ENCODE assay signal across 13 cellular contexts in genomic region chr7:50651227-50651989, GRCh38.
DNase-seq lines count a peak whose midpoint lies in the region; ATAC-seq, FAIRE-seq and TF ChIP-seq lines count a peak whose summit lies in the region.
"Had no signal": no experiment of that assay in that cellular context is flagged by ENCODE, and none has a peak within 500 bp of the region (broad histone marks: within the 10 kb centered on the region; RNA-seq: fewer than 3 reads in every experiment).

No MANE protein-coding gene starts in this region.

- peaks cover 0 to 5% of the 10 kb centered on the region in 2 donors for H3K36me3 ChIP-seq in kidney (ENCODE audit: control insufficient read depth in 1 of 2, insufficient read depth in 2 of 2, low read length in 2 of 2)
- H3K36me3 ChIP-seq: prostate gland had no signal

- ATAC-seq in GM18511 (IDR thresholded peaks at IDR 0.05; ENCODE audit: unreplicated experiment) (peak; percentile 84), GM21447 (IDR thresholded peaks at IDR 0.05; ENCODE audit: unreplicated experiment) (peak; percentile 63), HG03095 (IDR thresholded peaks at IDR 0.05; ENCODE audit: unreplicated experiment) (peak; percentile 70)
- no peak for ATAC-seq in activated CD4-positive, alpha-beta T cell treated with anti-CD3 and anti-CD28 coated beads for 36 hours

- H3K9ac ChIP-seq in kidney (ENCODE audit: low read length in 2 of 2) = no peak overlapping the region

- H3K27ac ChIP-seq in coronary artery (peak overlapping the region in 1 of 2 donors; percentile 2), kidney (ENCODE audit: low read depth in 2 of 2, low read length in 2 of 2) (no peak overlapping the region)
- H3K27ac ChIP-seq: prostate gland had no signal

- intact Hi-C loops in activated CD4-positive, alpha-beta T cell treated with anti-CD3 and anti-CD28 coated beads for 36 hours (cut with DNase I, micrococcal nuclease) = no loop called here
- intact Hi-C loops in kidney (cut with DNase I) = no loop called here

- H3K4me3 ChIP-seq in coronary artery = no peak overlapping the region
- no peak overlapping the region for H3K4me3 ChIP-seq in kidney (ENCODE audit: low read length in 2 of 2)
- H3K4me3 ChIP-seq: prostate gland had no signal

- no peaks in the 10 kb centered on the region for H3K9me3 ChIP-seq in kidney (ENCODE audit: control insufficient read depth in 1 of 2, low read length in 2 of 2)
- H3K9me3 ChIP-seq: prostate gland had no signal

- H3K27me3 Mint-ChIP-seq in activated CD4-positive, alpha-beta T cell treated with anti-CD3 and anti-CD28 coated beads for 36 hours = no peaks in the 10 kb centered on the region
- no peaks in the 10 kb centered on the region for H3K27me3 Mint-ChIP-seq in HFFc6 (ENCODE audit: insufficient read depth)
- H3K27me3 Mint-ChIP-seq: activated naive CD8-positive, alpha-beta T cell treated with anti-CD3 and anti-CD28 coated beads for 36 hours; stimulated activated naive CD8-positive, alpha-beta T cell treated with anti-CD3 and anti-CD28 coated beads, Interleukin-15, Interleukin-2, amounts not matched to agents 100 ng/mL and 50 ng/mL, for 24 hours had no signal

- peaks cover 0 to 17% of the 10 kb centered on the region in 2 donors for H3K4me1 ChIP-seq in kidney (ENCODE audit: control insufficient read depth in 1 of 2, insufficient read depth in 1 of 2, low read depth in 1 of 2, low read length in 2 of 2)

- CTCF ChIA-PET in activated CD4-positive, alpha-beta T cell treated with anti-CD3 and anti-CD28 coated beads for 36 hours (lab: Charles Lee) = interaction anchor here (0.6 to 1.2 kb wide), 4 partner anchors 28 to 489 kb away, joined by 3 to 7 read pairs (median 4); no protein-coding TSS in a partner anchor
- CTCF ChIA-PET in GM10248 (lab: Yijun Ruan, JAX) = no interaction called here

- H3K27ac Mint-ChIP-seq in activated CD4-positive, alpha-beta T cell treated with anti-CD3 and anti-CD28 coated beads for 36 hours = no peak overlapping the region
- no peak overlapping the region for H3K27ac Mint-ChIP-seq in HFFc6
- H3K27ac Mint-ChIP-seq: activated naive CD8-positive, alpha-beta T cell treated with anti-CD3 and anti-CD28 coated beads for 36 hours; stimulated activated naive CD8-positive, alpha-beta T cell treated with anti-CD3 and anti-CD28 coated beads, Interleukin-15, Interleukin-2, amounts not matched to agents 100 ng/mL and 50 ng/mL, for 24 hours had no signal

- no peaks in the 10 kb centered on the region for H3K36me3 Mint-ChIP-seq in activated CD4-positive, alpha-beta T cell treated with anti-CD3 and anti-CD28 coated beads for 36 hours (ENCODE audit: low read depth)
- H3K36me3 Mint-ChIP-seq in HFFc6 (ENCODE audit: low read depth) = peaks cover 6% of the 10 kb centered on the region; the same call in 1 of the 2 replicates
- H3K36me3 Mint-ChIP-seq: activated naive CD8-positive, alpha-beta T cell treated with anti-CD3 and anti-CD28 coated beads for 36 hours had no signal

- peak; percentile 33 for DNase-seq in coronary artery (ENCODE audit: low spot score)
- DNase-seq in activated CD4-positive, alpha-beta T cell treated with anti-CD3 and anti-CD28 coated beads for 36 hours = no peak
- no peak for DNase-seq in HFFc6
- no peak for DNase-seq in kidney
- DNase-seq in GM10248 (ENCODE audit: extremely low spot score) = no peak
- DNase-seq: activated naive CD8-positive, alpha-beta T cell treated with anti-CD3 and anti-CD28 coated beads for 36 hours; DMS153; NCI-H524 treated with DMSO at 0.1 percent for 48 hours had no signal

- H3K4me1 Mint-ChIP-seq in activated CD4-positive, alpha-beta T cell treated with anti-CD3 and anti-CD28 coated beads for 36 hours = no peaks in the 10 kb centered on the region
- peaks cover 15% of the 10 kb centered on the region for H3K4me1 Mint-ChIP-seq in HFFc6 (ENCODE audit: low read depth)

- no peak for FAIRE-seq in kidney (lab: Jason Lieb, UNC)

- TF ChIP-seq CTCF in coronary artery (IDR thresholded peaks at IDR 0.05) (no peak), HFFc6 (IDR thresholded peaks at IDR 0.05) (no peak), kidney (IDR thresholded peaks at IDR 0.05; ENCODE audit: borderline replicate concordance, extremely low read depth, insufficient read depth) (no peak), GM10248 (IDR thresholded peaks at IDR 0.05; ENCODE audit: control extremely low read depth, extremely low read depth, low read depth, missing control alignments) (no peak)

- no peak overlapping the region for H3K4me3 Mint-ChIP-seq in activated CD4-positive, alpha-beta T cell treated with anti-CD3 and anti-CD28 coated beads for 36 hours
- H3K4me3 Mint-ChIP-seq in HFFc6 = no peak overlapping the region
- H3K4me3 Mint-ChIP-seq: activated naive CD8-positive, alpha-beta T cell treated with anti-CD3 and anti-CD28 coated beads for 36 hours; stimulated activated naive CD8-positive, alpha-beta T cell treated with anti-CD3 and anti-CD28 coated beads, Interleukin-15, Interleukin-2, amounts not matched to agents 100 ng/mL and 50 ng/mL, for 24 hours had no signal

- H3K9me3 Mint-ChIP-seq in activated CD4-positive, alpha-beta T cell treated with anti-CD3 and anti-CD28 coated beads for 36 hours (ENCODE audit: low read depth) = no peaks in the 10 kb centered on the region
- H3K9me3 Mint-ChIP-seq in HFFc6 = no peaks in the 10 kb centered on the region
- H3K9me3 Mint-ChIP-seq: activated naive CD8-positive, alpha-beta T cell treated with anti-CD3 and anti-CD28 coated beads for 36 hours; stimulated activated naive CD8-positive, alpha-beta T cell treated with anti-CD3 and anti-CD28 coated beads, Interleukin-15, Interleukin-2, amounts not matched to agents 100 ng/mL and 50 ng/mL, for 24 hours had no signal

- POLR2A ChIA-PET in activated CD4-positive, alpha-beta T cell treated with anti-CD3 and anti-CD28 coated beads for 36 hours (lab: Charles Lee) = no interaction called here
- POLR2A ChIA-PET in GM10248 (lab: Yijun Ruan, JAX) = no interaction called here
